1 cellular context compared by ENCODE assay signal in the genomic region with DNA sequence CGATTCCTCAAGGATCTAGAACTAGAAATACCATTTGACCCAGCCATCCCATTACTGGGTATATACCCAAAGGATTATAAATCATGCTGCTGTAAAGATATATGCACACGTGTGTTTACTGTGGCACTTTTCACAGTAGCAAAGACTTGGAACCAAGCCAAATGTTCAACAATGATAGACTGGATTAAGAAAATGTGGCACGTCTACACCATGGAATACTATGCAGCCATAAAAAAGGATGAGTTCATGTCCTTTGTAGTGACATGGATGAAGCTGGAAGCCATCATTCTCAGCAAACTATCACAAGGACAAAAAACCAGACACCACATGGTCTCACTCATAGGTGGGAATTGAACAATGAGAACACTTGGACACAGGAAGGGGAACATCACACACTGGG.
TF ChIP-seq lines count a peak whose summit lies in the region.

No MANE protein-coding gene starts in this region.

TF ChIP-seq in HEK293, 187 proteins besides CTCF, POLR2A, EP300 and RAD21:
- TF ChIP-seq ZNF280D (tag by site-specific recombination; IDR thresholded peaks at IDR 0.05) (0 out of 2 replicates have a peak, but pooled peaks have one; percentile 43), ZNF146 (tag by site-specific recombination; IDR thresholded peaks at IDR 0.05) (peak; percentile 65; the same call in 1 of the 2 replicates)
TF ChIP-seq in HEK293: peak in this region for 2; not testable (repeated sequence) for 185.
